18 cellular contexts compared by ENCODE assay signal in the genomic region with DNA sequence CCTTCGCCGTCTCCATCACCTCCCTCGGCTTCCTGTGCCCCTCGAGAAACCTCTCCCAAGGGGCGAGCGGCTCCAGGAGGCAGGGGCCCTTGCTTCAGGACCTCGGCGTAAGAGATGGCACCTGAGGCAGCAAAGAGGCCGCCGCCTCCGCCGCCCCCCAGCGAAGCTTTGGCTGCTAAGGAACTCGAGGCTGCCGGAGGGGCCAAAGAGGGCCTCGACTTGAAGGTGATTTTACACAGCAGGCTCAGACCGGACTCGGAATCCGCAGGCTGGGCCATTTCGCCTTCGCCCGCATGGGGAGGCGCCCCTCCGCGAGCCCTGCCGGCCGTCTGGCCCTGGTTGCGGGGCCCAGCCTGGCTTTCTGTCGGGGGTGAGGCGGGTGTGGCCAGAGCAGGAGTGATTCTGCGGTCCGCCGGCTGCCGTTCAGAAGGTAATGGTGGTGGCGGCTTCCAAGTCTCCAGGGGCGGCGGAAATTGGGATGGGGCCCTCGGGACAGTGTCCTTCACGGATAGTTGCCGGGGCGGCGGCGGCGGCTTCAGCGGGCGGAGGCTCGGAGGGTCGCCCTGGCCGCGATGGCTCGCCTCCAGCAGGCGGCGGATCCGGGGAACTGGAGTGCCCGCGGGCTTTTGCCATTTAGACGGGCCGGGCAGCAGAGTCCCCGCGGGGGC. TPM values are rescaled to one million over a fixed set of nuclear protein-coding genes. Genes with fewer than 3 reads are reported as not detected.
DNase-seq lines count a peak whose midpoint lies in the region; TF ChIP-seq lines count a peak whose summit lies in the region.
"Had no signal": no experiment of that assay in that cellular context is flagged by ENCODE, and none has a peak within 500 bp of the region (broad histone marks: within the 10 kb centered on the region; RNA-seq: fewer than 3 reads in every experiment).

No MANE protein-coding gene starts in this region.

- H3K4me3 Mint-ChIP-seq in nephron progenitor cell = peak overlapping the region; percentile 23

- peaks cover 27% of the 10 kb centered on the region for H3K4me1 Mint-ChIP-seq in nephron progenitor cell

- H3K27ac ChIP-seq in BLaER1 = no peak overlapping the region
- H3K27ac ChIP-seq: HL-60 had no signal

- peaks cover 45% of the 10 kb centered on the region for H3K36me3 Mint-ChIP-seq in nephron progenitor cell (ENCODE audit: low read depth)

- H3K27ac Mint-ChIP-seq in nephron progenitor cell = no peak overlapping the region
- H3K27ac Mint-ChIP-seq: activated CD4-positive, alpha-beta memory T cell treated with anti-CD3 and anti-CD28 coated beads for 36 hours had no signal

- peaks cover 28% of the 10 kb centered on the region for H3K27me3 Mint-ChIP-seq in nephron progenitor cell (ENCODE audit: low read depth, poor library complexity)

- H3K9me3 Mint-ChIP-seq in nephron progenitor cell = no peaks in the 10 kb centered on the region
- H3K9me3 Mint-ChIP-seq: activated CD4-positive, alpha-beta memory T cell treated with anti-CD3 and anti-CD28 coated beads for 36 hours; HFFc6 had no signal

- in situ Hi-C loops in G401 (cut with HindIII; ENCODE audit: low sequenced_read_pairs) = no loop called here

- H3K4me2 ChIP-seq in BLaER1 = peak overlapping the region; percentile 91

- peaks cover 75% of the 10 kb centered on the region for H3K27me3 ChIP-seq in BLaER1
- H3K27me3 ChIP-seq in H7 (ENCODE audit: control insufficient read depth, insufficient read depth, low read length) = peaks cover 20% of the 10 kb centered on the region
- H3K27me3 ChIP-seq: BE2C, tibial artery had no signal

- peaks cover 32% of the 10 kb centered on the region for H3K4me1 ChIP-seq in BLaER1
- H3K4me1 ChIP-seq: BE2C had no signal

- peaks cover 69% of the 10 kb centered on the region for H4K20me1 ChIP-seq in BLaER1

- H3K4me3 ChIP-seq in BLaER1 = peak overlapping the region; percentile 68
- H3K4me3 ChIP-seq in H7 (ENCODE audit: insufficient read depth, low read depth, low read length) = peak overlapping the region; percentile 59

- TF ChIP-seq CTCF in nephron progenitor cell (IDR thresholded peaks at IDR 0.05) = no peak

- peak overlapping the region; percentile 65; the same call in 1 of the 2 replicates for H3K9ac ChIP-seq in BLaER1

- H3K9me3 ChIP-seq in BLaER1 = no peaks in the 10 kb centered on the region
- H3K9me3 ChIP-seq: BE2C, tibial artery had no signal

- DNase-seq in H7 (peak; percentile 75), ecto neural progenitor cell (ENCODE audit: low spot score) (peak; percentile 66), nephron progenitor cell (no peak), G401 (ENCODE audit: low spot score) (no peak), NCI-H774 (lab: John Stamatoyannopoulos, UW) (no peak), hypothalamus (lab: John Stamatoyannopoulos, UW) (no peak)
- no peak for DNase-seq in central memory CD4-positive, alpha-beta T cell
- DNase-seq: activated gamma-delta T cell, EL, HFFc6, immature natural killer cell, NCI-H1930 had no signal

- H3K36me3 ChIP-seq in BLaER1 = peaks cover 50% of the 10 kb centered on the region
- peaks cover 10% of the 10 kb centered on the region for H3K36me3 ChIP-seq in H7 (replicated peaks; ENCODE audit: control insufficient read depth, insufficient read depth, low read length)

RNA-seq across cellular contexts. Expression of a gene that starts 1.4 kb away (rescaled TPM):
- total RNA-seq in H7 (2014; rRNA removed; shearing (Covaris generic)) = 0.11 and 0.21 TPM in 2 replicates
- total RNA-seq in G401 (2014; rRNA removed; shearing (Covaris generic)) = 0.78 TPM in 1 of 2 replicates, not detected in the other

RNA-seq across cellular contexts. Expression of a gene that starts 2.1 kb away (rescaled TPM):
- 1.6 and 4.2 TPM in 2 replicates for total RNA-seq in H7 (2014; rRNA removed; shearing (Covaris generic))
- 2.0 and 6.8 TPM in 2 replicates for total RNA-seq in G401 (2014; rRNA removed; shearing (Covaris generic))

RNA-seq across cellular contexts. Expression of a gene that starts 12.1 kb away (rescaled TPM):
- 229 and 270 TPM in 2 replicates for total RNA-seq in H7 (2014; rRNA removed; shearing (Covaris generic))
- total RNA-seq in G401 (2014; rRNA removed; shearing (Covaris generic)) = 518 and 528 TPM in 2 replicates

RNA-seq across cellular contexts. Expression of a gene that starts 16.5 kb away (rescaled TPM):
- total RNA-seq in H7 (2014; rRNA removed; shearing (Covaris generic)) = 4.6 and 6.4 TPM in 2 replicates
- 15.9 and 23.5 TPM in 2 replicates for total RNA-seq in G401 (2014; rRNA removed; shearing (Covaris generic))

RNA-seq across cellular contexts. Expression of a gene that starts 39.6 kb away (rescaled TPM):
- 1.2 and 2.1 TPM in 2 replicates for total RNA-seq in H7 (2014; rRNA removed; shearing (Covaris generic))
- total RNA-seq in G401 (2014; rRNA removed; shearing (Covaris generic)) = not detected in 2 replicates
- total RNA-seq: astrocyte, HFFc6 had no signal

Comparison
In these comparisons a context has a peak if more than half of its experiments do, and no peak if none do; other contexts are left out.
1. DNase-seq: peak in H7 (single experiment) and ecto neural progenitor cell (single experiment); none in nephron progenitor cell (single experiment), G401 (single experiment), NCI-H774 (single experiment), central memory CD4-positive, alpha-beta T cell (single experiment) and hypothalamus (0 of 51).